16 cellular contexts compared by ENCODE assay signal in the genomic region with DNA sequence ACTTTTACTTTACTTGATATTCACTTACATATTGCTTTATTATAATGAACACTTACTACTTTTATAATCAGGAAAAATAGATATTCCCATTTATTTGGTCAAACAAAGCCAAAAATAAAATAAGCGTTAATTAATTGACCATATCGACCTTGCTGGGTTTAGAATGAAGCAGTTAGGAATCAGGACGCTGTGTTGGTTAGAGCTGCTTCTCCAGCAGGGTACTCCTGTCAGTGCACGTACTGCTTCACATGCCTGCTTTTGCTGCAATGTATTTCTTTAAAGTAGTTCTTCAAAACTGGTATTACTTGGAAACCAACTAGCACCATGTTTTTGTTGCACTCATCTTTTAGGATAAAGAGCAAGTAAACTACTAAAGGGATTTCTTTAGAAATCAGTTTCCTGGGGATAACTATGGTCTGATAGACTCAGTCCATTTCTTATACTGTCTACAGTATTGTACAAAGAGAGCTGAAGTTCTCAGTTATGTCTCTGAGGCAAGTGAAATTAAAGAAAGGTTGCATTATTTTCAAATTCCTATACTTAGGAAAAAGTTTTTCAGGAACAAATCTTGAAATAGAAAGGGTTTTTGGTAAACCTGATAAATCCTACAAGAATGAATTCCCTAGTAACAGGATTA. TPM values are rescaled to one million over a fixed set of nuclear protein-coding genes. Genes with fewer than 3 reads are reported as not detected.
"Had no signal": no experiment of that assay in that cellular context is flagged by ENCODE, and none has a peak within 500 bp of the region (broad histone marks: within the 10 kb centered on the region; RNA-seq: fewer than 3 reads in every experiment).

No MANE protein-coding gene starts in this region.

- H3K4me1 ChIP-seq: sigmoid colon had no signal

- H3K9me3 ChIP-seq: ovary, sigmoid colon, SK-N-SH, suprapubic skin, upper lobe of left lung had no signal

- H3K9me2 ChIP-seq: SK-N-SH had no signal

- H3K27ac Mint-ChIP-seq: stimulated activated naive B cell treated with anti-CD40 and anti-IgM and Interleukin-4, amounts not matched to agents 10 μg/mL and 1 μg/mL and 100 μg/mL, for 72 hours; WTC11 had no signal

- H3K27me3 ChIP-seq: dorsolateral prefrontal cortex, ovary, upper lobe of left lung had no signal

- H3K9me3 Mint-ChIP-seq: neural crest cell; stimulated activated naive B cell treated with anti-CD40 and anti-IgM and Interleukin-4, amounts not matched to agents 10 μg/mL and 1 μg/mL and 100 μg/mL, for 72 hours; WTC11 had no signal

- H3K9ac ChIP-seq: SK-N-SH had no signal

- H3K4me3 ChIP-seq: dorsolateral prefrontal cortex, ovary, sigmoid colon, suprapubic skin, upper lobe of left lung had no signal

- H3K4me1 Mint-ChIP-seq: neural crest cell, WTC11 had no signal

- H3K36me3 Mint-ChIP-seq: stimulated activated naive B cell treated with anti-CD40 and anti-IgM and Interleukin-4, amounts not matched to agents 10 μg/mL and 1 μg/mL and 100 μg/mL, for 72 hours; WTC11 had no signal

- H3K36me3 ChIP-seq: ovary, sigmoid colon, suprapubic skin, upper lobe of left lung had no signal

- H3K4me3 Mint-ChIP-seq: neural crest cell; stimulated activated naive B cell treated with anti-CD40 and anti-IgM and Interleukin-4, amounts not matched to agents 10 μg/mL and 1 μg/mL and 100 μg/mL, for 72 hours; WTC11 had no signal

- DNase-seq: activated CD4-positive, alpha-beta T cell treated with anti-CD3 and anti-CD28 coated beads, Interleukin-2, amount 50 U/mL, for 48 hours; activated CD8-positive, alpha-beta memory T cell treated with anti-CD3 and anti-CD28 coated beads, Interleukin-2, amount 50 U/mL, for 48 hours; activated gamma-delta T cell treated with Interleukin-2 at 50 U/mL for 16 hours; dorsolateral prefrontal cortex; glutamatergic neuron; ovary; sigmoid colon; SK-N-SH; stimulated activated CD4-positive, alpha-beta T cell treated with anti-CD3 and anti-CD28 coated beads, Interleukin-2, amount 100 ng/mL, for 24 hours; stimulated activated naive B cell treated with anti-CD40 and anti-IgM and Interleukin-4, amounts not matched to agents 10 μg/mL and 1 μg/mL and 100 μg/mL, for 72 hours; upper lobe of left lung had no signal

- ATAC-seq: esophagus mucosa; stimulated activated naive B cell treated with anti-CD40 and anti-IgM and Interleukin-4, amounts not matched to agents 10 μg/mL and 1 μg/mL and 100 μg/mL, for 72 hours; WTC11 had no signal

- H3K4me2 ChIP-seq: SK-N-SH had no signal

RNA-seq across cellular contexts. Expression of a gene that starts 8.9 kb away (rescaled TPM):
- total RNA-seq: esophagus mucosa, mesenteric fat pad, neural crest cell, sigmoid colon, suprapubic skin had no signal
